ENCODE assay signal across 23 cellular contexts in genomic region chr1:75964760-75965408, GRCh38. TPM values are rescaled to one million over a fixed set of nuclear protein-coding genes. Genes with fewer than 3 reads are reported as not detected.
DNase-seq lines count a peak whose midpoint lies in the region; ATAC-seq, FAIRE-seq and TF ChIP-seq lines count a peak whose summit lies in the region.
"Had no signal": no experiment of that assay in that cellular context is flagged by ENCODE, and none has a peak within 500 bp of the region (broad histone marks: within the 10 kb centered on the region; RNA-seq: fewer than 3 reads in every experiment).

No MANE protein-coding gene starts in this region.

- no peak for TF ChIP-seq EP300 in SK-N-SH (IDR thresholded peaks at IDR 0.05; ENCODE audit: borderline replicate concordance in 1 of 2, low read depth in 1 of 2, low read length in 1 of 2)
- TF ChIP-seq EP300 in gastroesophageal sphincter (IDR thresholded peaks at IDR 0.05), result no peak

- no peaks in the 10 kb centered on the region for H3K36me3 Mint-ChIP-seq in stimulated activated effector memory CD8-positive, alpha-beta T cell treated with anti-CD3 and anti-CD28 coated beads, Interleukin-12 subunit alpha, Interleukin-12 subunit beta, amount 100 ng/mL, for 72 hours
- H3K36me3 Mint-ChIP-seq: CD14-positive monocyte had no signal

- ATAC-seq in HCT116, result peak; percentile 59
- ATAC-seq in stimulated activated effector memory CD8-positive, alpha-beta T cell treated with anti-CD3 and anti-CD28 coated beads, Interleukin-12 subunit alpha, Interleukin-12 subunit beta, amount 100 ng/mL, for 72 hours, result no peak
- no peak for ATAC-seq in gastroesophageal sphincter
- ATAC-seq: K562, Right ventricle myocardium inferior had no signal

- H3K27ac ChIP-seq in HCT116 (ENCODE audit: low read depth, low read length) (no peak overlapping the region), SK-N-SH (ENCODE audit: low read depth in 2 of 2, low read length in 1 of 2) (peak overlapping the region in 1 of 2 experiments; percentile 88; a peak in 2 of 4 replicates), endothelial cell of umbilical vein (ENCODE audit: insufficient read depth, low read depth, low read length) (no peak overlapping the region), osteoblast (ENCODE audit: low read depth, low read length) (peak overlapping the region; percentile 48), gastroesophageal sphincter (no peak overlapping the region), Peyer's patch (no peak overlapping the region)

- H3K4me1 Mint-ChIP-seq in stimulated activated effector memory CD8-positive, alpha-beta T cell treated with anti-CD3 and anti-CD28 coated beads, Interleukin-12 subunit alpha, Interleukin-12 subunit beta, amount 100 ng/mL, for 72 hours, result no peaks in the 10 kb centered on the region
- H3K4me1 Mint-ChIP-seq: CD14-positive monocyte had no signal

- H3K4me3 Mint-ChIP-seq in stimulated activated effector memory CD8-positive, alpha-beta T cell treated with anti-CD3 and anti-CD28 coated beads, Interleukin-12 subunit alpha, Interleukin-12 subunit beta, amount 100 ng/mL, for 72 hours, result no peak overlapping the region
- H3K4me3 Mint-ChIP-seq: CD14-positive monocyte had no signal

- dilution Hi-C loops in endothelial cell of umbilical vein (cut with MboI; ENCODE audit: extremely low pct_ligation_motif_present, low sequenced_read_pairs), result no loop called here

- no peaks in the 10 kb centered on the region for H4K20me1 ChIP-seq in HCT116 (ENCODE audit: insufficient read depth)
- no peaks in the 10 kb centered on the region for H4K20me1 ChIP-seq in SK-N-SH (ENCODE audit: insufficient read depth)
- H4K20me1 ChIP-seq in endothelial cell of umbilical vein (replicated peaks; ENCODE audit: control insufficient read depth, extremely low read depth, insufficient read depth, low read length), result no peaks in the 10 kb centered on the region
- H4K20me1 ChIP-seq in osteoblast (ENCODE audit: insufficient read depth, low read length), result no peaks in the 10 kb centered on the region

- no peak overlapping the region for H3K9ac ChIP-seq in HCT116 (ENCODE audit: low read length)
- H3K9ac ChIP-seq in SK-N-SH, result peak overlapping the region; percentile 42; the same call in 1 of the 2 replicates
- H3K9ac ChIP-seq in endothelial cell of umbilical vein (replicated peaks; ENCODE audit: extremely low read depth, insufficient read depth, low read length), result no peak overlapping the region

- no peak overlapping the region for H3K27ac Mint-ChIP-seq in stimulated activated effector memory CD8-positive, alpha-beta T cell treated with anti-CD3 and anti-CD28 coated beads, Interleukin-12 subunit alpha, Interleukin-12 subunit beta, amount 100 ng/mL, for 72 hours

- H3K4me2 ChIP-seq in HCT116 (ENCODE audit: low read length) (peak overlapping the region; percentile 61), SK-N-SH (peak overlapping the region; percentile 53; the same call in 1 of the 2 replicates), endothelial cell of umbilical vein (ENCODE audit: insufficient read depth, low read length) (no peak overlapping the region), osteoblast (ENCODE audit: insufficient read depth, low read length) (no peak overlapping the region)

- intact Hi-C loops in HCT116 (cut with micrococcal nuclease), result loop anchor here (2.0 kb wide), 1 partner anchor 20 kb away; no protein-coding TSS in a partner anchor
- intact Hi-C loops in endothelial cell of umbilical vein (cut with micrococcal nuclease), result no loop called here

- peaks cover 9 to 15% of the 10 kb centered on the region in 2 experiments for H3K4me1 ChIP-seq in HCT116 (ENCODE audit: control insufficient read depth in 1 of 2, insufficient read depth in 2 of 2, low read length in 2 of 2)
- H3K4me1 ChIP-seq in SK-N-SH (ENCODE audit: control insufficient read depth in 1 of 2, insufficient read depth in 2 of 2, low read depth in 1 of 2, low read length in 1 of 2), result peaks cover 0 to 13% of the 10 kb centered on the region in 2 experiments; a peak in 1 of 4 replicates
- H3K4me1 ChIP-seq in endothelial cell of umbilical vein (ENCODE audit: control insufficient read depth, extremely low read depth, insufficient read depth, low read length), result no peaks in the 10 kb centered on the region
- peaks cover 5% of the 10 kb centered on the region for H3K4me1 ChIP-seq in osteoblast (ENCODE audit: insufficient read depth, low read length)
- H3K4me1 ChIP-seq in gastroesophageal sphincter, result no peaks in the 10 kb centered on the region
- H3K4me1 ChIP-seq in Peyer's patch, result no peaks in the 10 kb centered on the region
- H3K4me1 ChIP-seq: HAP-1 had no signal

- TF ChIP-seq CTCF in HCT116 (IDR thresholded peaks at IDR 0.05 in 2 of 3, conservative IDR thresholded peaks at IDR 0.05 in 1 of 3; ENCODE audit: borderline replicate concordance in 1 of 3, insufficient read depth in 1 of 3, low read depth in 2 of 3, low read length in 2 of 3), result no peak
- TF ChIP-seq CTCF in SK-N-SH (IDR thresholded peaks at IDR 0.05), result no peak
- no peak for TF ChIP-seq CTCF in endothelial cell of umbilical vein (IDR thresholded peaks at IDR 0.05; ENCODE audit: extremely low read depth in 1 of 2, insufficient read depth in 1 of 2, low read depth in 1 of 2, low read length in 2 of 2)
- no peak for TF ChIP-seq CTCF in osteoblast (IDR thresholded peaks at IDR 0.05; ENCODE audit: extremely low read depth, low read depth, low read length)
- TF ChIP-seq CTCF in gastroesophageal sphincter (IDR thresholded peaks at IDR 0.05), result no peak
- TF ChIP-seq CTCF in Peyer's patch (IDR thresholded peaks at IDR 0.05), result no peak

- TF ChIP-seq POLR2A in HCT116 (IDR thresholded peaks at IDR 0.05; ENCODE audit: borderline replicate concordance, extremely low read depth, insufficient read depth, insufficient read length) (no peak), endothelial cell of umbilical vein (IDR thresholded peaks at IDR 0.05; ENCODE audit: low read depth, low read length) (no peak), gastroesophageal sphincter (IDR thresholded peaks at IDR 0.05) (no peak), Peyer's patch (IDR thresholded peaks at IDR 0.05) (no peak)

- POLR2A ChIA-PET in HCT116 (lab: Charles Lee), result no interaction called here
- POLR2A ChIA-PET in SK-N-SH (lab: Yijun Ruan, JAX), result no interaction called here
- POLR2A ChIA-PET in endothelial cell of umbilical vein (lab: Charles Lee), result no interaction called here

- H2AFZ ChIP-seq in HCT116 (ENCODE audit: low read depth, low read length, poor library complexity, severe bottlenecking) (peak overlapping the region; percentile 94), SK-N-SH (ENCODE audit: low read depth) (peak overlapping the region; percentile 87; the same call in 1 of the 2 replicates), endothelial cell of umbilical vein (ENCODE audit: low read depth, low read length) (peak overlapping the region; percentile 86), osteoblast (ENCODE audit: low read length) (peak overlapping the region; percentile 62)

- no TSS peak for BruUV-seq in HCT116 (replicated peaks; lab: Mats Ljungman, UMichigan)
- no TSS peak for BruUV-seq in endothelial cell of umbilical vein (replicated peaks; lab: Mats Ljungman, UMichigan)

- CTCF ChIA-PET in HCT116 (lab: Charles Lee), result no interaction called here
- CTCF ChIA-PET in SK-N-SH (lab: Yijun Ruan, JAX), result no interaction called here
- CTCF ChIA-PET in endothelial cell of umbilical vein (lab: Charles Lee), result interaction anchor here (1.3 kb wide), 1 partner anchor 56 kb away, joined by 4 read pairs; no protein-coding TSS in a partner anchor

- no peak for TF ChIP-seq RAD21 in HCT116 (IDR thresholded peaks at IDR 0.05; ENCODE audit: low read depth)
- no peak for TF ChIP-seq RAD21 in SK-N-SH (IDR thresholded peaks at IDR 0.05; ENCODE audit: low read length)

- H3K9me3 ChIP-seq in HCT116 (ENCODE audit: control insufficient read depth in 1 of 2, insufficient read depth in 1 of 2, low read depth in 1 of 2, low read length in 2 of 2) (no peaks in the 10 kb centered on the region), SK-N-SH (no peaks in the 10 kb centered on the region), endothelial cell of umbilical vein (replicated peaks; ENCODE audit: control insufficient read depth, insufficient read depth, low read length) (no peaks in the 10 kb centered on the region), osteoblast (ENCODE audit: low read depth, low read length) (no peaks in the 10 kb centered on the region), gastroesophageal sphincter (peaks cover 0 to 5% (median 0%) of the 10 kb centered on the region in 3 donors), Peyer's patch (no peaks in the 10 kb centered on the region)
- H3K9me3 ChIP-seq: HAP-1 had no signal

- H3K9me2 ChIP-seq in HCT116 (ENCODE audit: insufficient read depth), result no peaks in the 10 kb centered on the region
- H3K9me2 ChIP-seq in SK-N-SH, result no peaks in the 10 kb centered on the region

- RAD21 ChIA-PET in HCT116 (lab: Charles Lee; ENCODE audit: low non-redundant PET in 1 of 2, low total read pairs in 2 of 2, uncharacterized antibody in 2 of 2, unreplicated experiment in 2 of 2), result no interaction called here

- H3K79me2 ChIP-seq in HCT116 (ENCODE audit: insufficient read depth, low read length) (no peaks in the 10 kb centered on the region), SK-N-SH (ENCODE audit: insufficient read depth) (no peaks in the 10 kb centered on the region), endothelial cell of umbilical vein (ENCODE audit: control insufficient read depth, insufficient read depth, low read length) (no peaks in the 10 kb centered on the region), osteoblast (ENCODE audit: insufficient read depth, low read length) (no peaks in the 10 kb centered on the region)

- H3K27me3 ChIP-seq in HCT116 (ENCODE audit: insufficient read depth, low read length), result no peaks in the 10 kb centered on the region
- H3K27me3 ChIP-seq in SK-N-SH (ENCODE audit: insufficient read depth), result no peaks in the 10 kb centered on the region
- H3K27me3 ChIP-seq in endothelial cell of umbilical vein (ENCODE audit: control insufficient read depth in 2 of 2, insufficient read depth in 2 of 2, low read length in 2 of 2), result no peaks in the 10 kb centered on the region
- H3K27me3 ChIP-seq in osteoblast (ENCODE audit: insufficient read depth, low read length), result no peaks in the 10 kb centered on the region
- H3K27me3 ChIP-seq in gastroesophageal sphincter, result no peaks in the 10 kb centered on the region
- no peaks in the 10 kb centered on the region for H3K27me3 ChIP-seq in Peyer's patch

- H3K4me3 ChIP-seq in HCT116 (replicated peaks in 1 of 2; ENCODE audit: low read depth in 1 of 2, low read length in 2 of 2) (no peak overlapping the region), SK-N-SH (ENCODE audit: low read depth in 2 of 2, low read length in 1 of 2) (no peak overlapping the region), endothelial cell of umbilical vein (replicated peaks in 1 of 3; ENCODE audit: insufficient read depth in 1 of 3, low read depth in 1 of 3, low read length in 3 of 3) (no peak overlapping the region), osteoblast (ENCODE audit: insufficient read depth, low read length) (no peak overlapping the region), gastroesophageal sphincter (no peak overlapping the region), Peyer's patch (no peak overlapping the region)
- H3K4me3 ChIP-seq: HAP-1, K562 had no signal

- peaks cover 2% of the 10 kb centered on the region for H3K9me3 Mint-ChIP-seq in stimulated activated effector memory CD8-positive, alpha-beta T cell treated with anti-CD3 and anti-CD28 coated beads, Interleukin-12 subunit alpha, Interleukin-12 subunit beta, amount 100 ng/mL, for 72 hours

- H3K36me3 ChIP-seq in HCT116 (ENCODE audit: control insufficient read depth in 1 of 2, insufficient read depth in 2 of 2, low read length in 2 of 2) (no peaks in the 10 kb centered on the region), SK-N-SH (replicated peaks in 1 of 2; ENCODE audit: control insufficient read depth in 1 of 2, insufficient read depth in 2 of 2, low read length in 1 of 2) (no peaks in the 10 kb centered on the region), endothelial cell of umbilical vein (ENCODE audit: control insufficient read depth in 2 of 2, extremely low read depth in 1 of 2, insufficient read depth in 2 of 2, low read length in 2 of 2) (no peaks in the 10 kb centered on the region), osteoblast (ENCODE audit: insufficient read depth, low read length) (no peaks in the 10 kb centered on the region), gastroesophageal sphincter (no peaks in the 10 kb centered on the region), Peyer's patch (no peaks in the 10 kb centered on the region)
- H3K36me3 ChIP-seq: HAP-1 had no signal

- no peaks in the 10 kb centered on the region for H3K9me1 ChIP-seq in endothelial cell of umbilical vein (replicated peaks; ENCODE audit: control insufficient read depth, extremely low read depth, insufficient read depth, low read length)

- DNase-seq in HCT116 (ENCODE audit: low read depth, low spot score), result no peak
- DNase-seq in SK-N-SH, result no peak
- DNase-seq in endothelial cell of umbilical vein (ENCODE audit: low read depth, low spot score), result no peak
- DNase-seq in osteoblast (ENCODE audit: insufficient read length, low spot score, missing footprints), result no peak
- no peak for DNase-seq in stimulated activated effector memory CD8-positive, alpha-beta T cell treated with anti-CD3 and anti-CD28 coated beads, Interleukin-12 subunit alpha, Interleukin-12 subunit beta, amount 100 ng/mL, for 72 hours (ENCODE audit: low spot score in 2 of 2)
- no peak for DNase-seq in Peyer's patch
- DNase-seq in stimulated activated naive CD4-positive, alpha-beta T cell treated with Interleukin-2 at 50 U/mL for 16 hours (lab: John Stamatoyannopoulos, UW), result no peak
- DNase-seq: ACHN, AML-193, COR-L47, GF-D8, NCI-H1436 treated with DMSO at 0.1 percent for 48 hours, NCI-H2029 treated with DMSO at 0.1 percent for 48 hours, NCI-H2171 treated with DMSO at 0.1 percent for 48 hours, NCI-H446 treated with DMSO at 0.1 percent for 48 hours, NCI-H774 had no signal

- no peak for FAIRE-seq in endothelial cell of umbilical vein (lab: Jason Lieb, UNC)
- FAIRE-seq: GM12892, K562 had no signal

- H3F3A ChIP-seq in SK-N-SH (replicated peaks; ENCODE audit: insufficient read depth), result peaks cover 17% of the 10 kb centered on the region

RNA-seq across cellular contexts. Expression of gene ASB17, which starts 32.7 kb away (rescaled TPM):
- total RNA-seq in HCT116 (2021; ENCODE audit: unreplicated experiment) (not detected), endothelial cell of umbilical vein (not detected in 2 replicates), osteoblast (not detected in 2 replicates), gastroesophageal sphincter (not detected), Peyer's patch (not detected)
- polyA plus RNA-seq in HCT116 (2012), result not detected in 2 replicates
- polyA plus RNA-seq in SK-N-SH (2012; rRNA removed) (not detected in 2 replicates), endothelial cell of umbilical vein (not detected in 2 replicates)
- not detected in 2 replicates for polyA plus RNA-seq in SK-N-SH (2012; cell fraction: cytosol; rRNA removed)
- not detected in 2 replicates for polyA plus RNA-seq in SK-N-SH (2012; cell fraction: nucleus; rRNA removed)
- not detected in 2 replicates for polyA plus RNA-seq in endothelial cell of umbilical vein (2011; cell fraction: cytosol; rRNA removed)
- polyA plus RNA-seq in endothelial cell of umbilical vein (2011; cell fraction: nucleus; rRNA removed), result not detected in 2 replicates
- not detected in 2 replicates for polyA plus RNA-seq in endothelial cell of umbilical vein (2012)
- polyA minus RNA-seq in endothelial cell of umbilical vein, result not detected in 2 replicates
- polyA minus RNA-seq in endothelial cell of umbilical vein (2011; cell fraction: cytosol; rRNA and poly(A)+ RNA removed), result not detected
- polyA minus RNA-seq in endothelial cell of umbilical vein (2011; cell fraction: nucleus; rRNA and poly(A)+ RNA removed), result not detected in 2 replicates
- total RNA-seq: Daoy, K562, Right ventricle myocardium inferior had no signal
- polyA plus RNA-seq: CD14-positive monocyte, K562 had no signal

Comparison
In these comparisons a context has a peak if more than half of its experiments do, and no peak if none do; other contexts are left out.
1. H3K4me2 ChIP-seq: peak in HCT116 (single experiment) and SK-N-SH (single experiment); none in endothelial cell of umbilical vein (single experiment) and osteoblast (single experiment).
2. Peak in every context shown above with its lines, with median percentiles within 50 percentile points of each other: H2AFZ ChIP-seq.